Comparison of ENCODE assay signal across 24 cellular contexts in genomic region chr2:157362627-157363026, GRCh38. TPM values are rescaled to one million over a fixed set of nuclear protein-coding genes. Genes with fewer than 3 reads are reported as not detected.
A peak's percentile ranks its signal among the peaks of the same experiment; 100 is the strongest.
DNase-seq lines count a peak whose midpoint lies in the region; ATAC-seq and TF ChIP-seq lines count a peak whose summit lies in the region.
"Had no signal": no experiment of that assay in that cellular context is flagged by ENCODE, and none has a peak within 500 bp of the region (broad histone marks: within the 10 kb centered on the region; RNA-seq: fewer than 3 reads in every experiment).

No MANE protein-coding gene starts in this region.

- ATAC-seq in CD4-positive, alpha-beta T cell (ENCODE audit: poor library complexity) = no peak
- peak; percentile 57 to 65 for ATAC-seq in naive B cell (ENCODE audit: low read depth in 2 of 2)
- ATAC-seq: A549 had no signal

- POLR2A ChIA-PET in CD4-positive, alpha-beta T cell (lab: Charles Lee) = no interaction called here

- no peak overlapping the region for H3K27ac ChIP-seq in CD4-positive, alpha-beta T cell (ENCODE audit: low read depth, low read length)
- H3K27ac ChIP-seq: A549; BLaER1 treated with 17β-estradiol and CSF1 and Interleukin-3, amounts not matched to agents 10 nM and 100 nM; C4-2B had no signal

- H3K27ac Mint-ChIP-seq in activated naive CD4-positive, alpha-beta T cell treated with anti-CD3 and anti-CD28 coated beads, Interleukin-2, amount 50 U/mL, for 24 hours = peak overlapping the region; percentile 30
- no peak overlapping the region for H3K27ac Mint-ChIP-seq in CD4-positive, alpha-beta T cell
- H3K27ac Mint-ChIP-seq in naive B cell = peak overlapping the region in 5 of 6 donors; percentile 56 to 85 (median 72)
- H3K27ac Mint-ChIP-seq: B cell had no signal

- H3K9me3 ChIP-seq in CD4-positive, alpha-beta T cell (ENCODE audit: control insufficient read depth, low read length) = peaks cover 18% of the 10 kb centered on the region

- no peak for TF ChIP-seq CTCF in CD4-positive, alpha-beta T cell (IDR thresholded peaks at IDR 0.05)

- no peaks in the 10 kb centered on the region for H3K27me3 ChIP-seq in CD4-positive, alpha-beta T cell (ENCODE audit: control insufficient read depth, insufficient read depth, low read length)

- H3K36me3 Mint-ChIP-seq in activated naive CD4-positive, alpha-beta T cell treated with anti-CD3 and anti-CD28 coated beads, Interleukin-2, amount 50 U/mL, for 24 hours = peaks cover 24% of the 10 kb centered on the region
- H3K36me3 Mint-ChIP-seq in CD4-positive, alpha-beta T cell (ENCODE audit: low read depth) = peaks cover 49% of the 10 kb centered on the region
- peaks cover 9 to 11% of the 10 kb centered on the region in 2 donors for H3K36me3 Mint-ChIP-seq in naive B cell

- H3K4me3 Mint-ChIP-seq in activated naive CD4-positive, alpha-beta T cell treated with anti-CD3 and anti-CD28 coated beads, Interleukin-2, amount 50 U/mL, for 24 hours = no peak overlapping the region
- peak overlapping the region; percentile 27 for H3K4me3 Mint-ChIP-seq in CD4-positive, alpha-beta T cell
- peak overlapping the region in 3 of 8 donors; percentile 26 to 46 (median 44) for H3K4me3 Mint-ChIP-seq in naive B cell
- H3K4me3 Mint-ChIP-seq: CD8-positive, alpha-beta memory T cell had no signal

- H3K27me3 Mint-ChIP-seq in activated naive CD4-positive, alpha-beta T cell treated with anti-CD3 and anti-CD28 coated beads, Interleukin-2, amount 50 U/mL, for 24 hours = no peaks in the 10 kb centered on the region
- H3K27me3 Mint-ChIP-seq in CD4-positive, alpha-beta T cell = no peaks in the 10 kb centered on the region
- no peaks in the 10 kb centered on the region for H3K27me3 Mint-ChIP-seq in naive B cell
- H3K27me3 Mint-ChIP-seq: B cell; CD4-positive, alpha-beta memory T cell had no signal

- intact Hi-C loops in CD4-positive, alpha-beta T cell (cut with DNase I, micrococcal nuclease) = loop anchor here in 1 of 2 experiments (5.0 kb wide), 1 partner anchor 40 kb away; no protein-coding TSS in a partner anchor

- CTCF ChIA-PET in CD4-positive, alpha-beta T cell (lab: Charles Lee) = no interaction called here

- H3K9me3 Mint-ChIP-seq in activated naive CD4-positive, alpha-beta T cell treated with anti-CD3 and anti-CD28 coated beads, Interleukin-2, amount 50 U/mL, for 24 hours = peaks cover 17% of the 10 kb centered on the region
- H3K9me3 Mint-ChIP-seq in CD4-positive, alpha-beta T cell = peaks cover 8% of the 10 kb centered on the region
- H3K9me3 Mint-ChIP-seq in naive B cell = peaks cover 11 to 29% (median 27%) of the 10 kb centered on the region in 7 donors

- DNase-seq in activated naive CD4-positive, alpha-beta T cell (lab: John Stamatoyannopoulos, UW) = no peak
- no peak for DNase-seq in CD4-positive, alpha-beta T cell
- DNase-seq in naive B cell = peak; percentile 15
- DNase-seq in NCI-H2227 treated with DMSO at 0.1 percent for 48 hours (lab: John Stamatoyannopoulos, UW) = no peak
- DNase-seq in kidney glomerular epithelial cell (lab: John Stamatoyannopoulos, UW) = no peak
- DNase-seq: AML-193; CD4-positive, alpha-beta memory T cell; CD8-positive, alpha-beta memory T cell; COR-L47; DMS 273 treated with DMSO at 0.1 percent for 48 hours; DMS153; DMS53; DMS79; DND-41; EL; GDM1 had no signal

- peaks cover 62% of the 10 kb centered on the region for H3K4me1 Mint-ChIP-seq in activated naive CD4-positive, alpha-beta T cell treated with anti-CD3 and anti-CD28 coated beads, Interleukin-2, amount 50 U/mL, for 24 hours
- peaks cover 46% of the 10 kb centered on the region for H3K4me1 Mint-ChIP-seq in CD4-positive, alpha-beta T cell (ENCODE audit: low read depth)
- H3K4me1 Mint-ChIP-seq in naive B cell = peaks cover 24 to 50% (median 33%) of the 10 kb centered on the region in 3 donors

RNA-seq across cellular contexts. Expression of gene ERMN, which starts 37.0 kb away (rescaled TPM):
- total RNA-seq in CD4-positive, alpha-beta T cell = 10 to 100 TPM; 17.3 to 18.0 TPM
- under 1 TPM in 5 of 6 donors, not detected in 1; 0.08 to 0.56 (median 0.28) TPM for polyA plus RNA-seq in naive B cell (ENCODE audit: low read depth in 6 of 6)
- total RNA-seq: A172, G401 had no signal
- polyA plus RNA-seq: A549, BJ had no signal
